In genomic region chr2:241389697-241390096, GRCh38 we compare ENCODE assay signal across 19 cellular contexts.
"Had no signal": no experiment of that assay in that cellular context is flagged by ENCODE, and none has a peak within 500 bp of the region (broad histone marks: within the 10 kb centered on the region; RNA-seq: fewer than 3 reads in every experiment).

No MANE protein-coding gene starts in this region.

- H3K36me3 ChIP-seq: cardiac muscle cell, transverse colon, uterus had no signal

- H3K9me3 Mint-ChIP-seq: activated CD4-positive, alpha-beta memory T cell treated with anti-CD3 and anti-CD28 coated beads, Interleukin-2, amount 10 ng/mL, durations not matched to agents 7 days and 5 days; activated CD4-positive, alpha-beta T cell treated with anti-CD3 and anti-CD28 coated beads, Interleukin-2, amount 10 ng/mL, durations not matched to agents 24 days and 14 days; activated naive CD4-positive, alpha-beta T cell treated with anti-CD3 and anti-CD28 coated beads, Interleukin-2, amount 50 U/mL, for 72 hours; endodermal cell; mesothelial cell of epicardium; naive thymus-derived CD8-positive, alpha-beta T cell; stimulated activated memory B cell treated with anti-CD40 and anti-IgM and Interleukin-4, amounts not matched to agents 10 μg/mL and 1 μg/mL and 100 μg/mL, for 72 hours had no signal

- H3K27ac ChIP-seq: cardiac muscle cell, left ventricle myocardium inferior, transverse colon, uterus had no signal

- H3K4me3 ChIP-seq: cardiac muscle cell, left ventricle myocardium inferior, transverse colon, uterus had no signal

- H3K9me3 ChIP-seq: left ventricle myocardium inferior, transverse colon, uterus had no signal

- H3K4me3 Mint-ChIP-seq: activated CD4-positive, alpha-beta memory T cell treated with anti-CD3 and anti-CD28 coated beads, Interleukin-2, amount 10 ng/mL, durations not matched to agents 7 days and 5 days; activated CD4-positive, alpha-beta T cell treated with anti-CD3 and anti-CD28 coated beads, Interleukin-2, amount 10 ng/mL, durations not matched to agents 24 days and 14 days; endodermal cell; mesothelial cell of epicardium; naive thymus-derived CD8-positive, alpha-beta T cell; stimulated activated memory B cell treated with anti-CD40 and anti-IgM and Interleukin-4, amounts not matched to agents 10 μg/mL and 1 μg/mL and 100 μg/mL, for 72 hours had no signal

- DNase-seq: activated CD4-positive, alpha-beta memory T cell treated with anti-CD3 and anti-CD28 coated beads, Interleukin-2, amount 10 ng/mL, durations not matched to agents 7 days and 5 days; activated CD4-positive, alpha-beta T cell treated with anti-CD3 and anti-CD28 coated beads, Interleukin-2, amount 10 ng/mL, durations not matched to agents 24 days and 14 days; activated gamma-delta T cell; cortex of kidney; endodermal cell; foreskin melanocyte; hippocampal formation; left ventricle myocardium inferior; naive thymus-derived CD8-positive, alpha-beta T cell; small intestine; stimulated activated CD4-positive, alpha-beta T cell treated with anti-CD3 and anti-CD28 coated beads, Interleukin-2, amount 100 ng/mL, for 24 hours; transverse colon; uterus had no signal

- H3K27me3 Mint-ChIP-seq: activated CD4-positive, alpha-beta memory T cell treated with anti-CD3 and anti-CD28 coated beads, Interleukin-2, amount 10 ng/mL, durations not matched to agents 7 days and 5 days; activated CD4-positive, alpha-beta T cell treated with anti-CD3 and anti-CD28 coated beads, Interleukin-2, amount 10 ng/mL, durations not matched to agents 24 days and 14 days; naive thymus-derived CD8-positive, alpha-beta T cell; stimulated activated memory B cell treated with anti-CD40 and anti-IgM and Interleukin-4, amounts not matched to agents 10 μg/mL and 1 μg/mL and 100 μg/mL, for 72 hours had no signal

- FAIRE-seq: small intestine had no signal

- ATAC-seq: activated CD4-positive, CD25-positive, alpha-beta regulatory T cell treated with anti-CD3 and anti-CD28 coated beads, Interleukin-2, amount 50 U/mL, for 24 hours; activated naive CD4-positive, alpha-beta T cell treated with anti-CD3 and anti-CD28 coated beads, Interleukin-2, amount 50 U/mL, for 72 hours; naive thymus-derived CD8-positive, alpha-beta T cell; sciatic nerve; stimulated activated memory B cell treated with anti-CD40 and anti-IgM and Interleukin-4, amounts not matched to agents 10 μg/mL and 1 μg/mL and 100 μg/mL, for 72 hours had no signal

- H3K4me1 ChIP-seq: uterus had no signal

- H3K27me3 ChIP-seq: cardiac muscle cell, transverse colon, uterus had no signal

- H3K27ac Mint-ChIP-seq: activated CD4-positive, alpha-beta memory T cell treated with anti-CD3 and anti-CD28 coated beads, Interleukin-2, amount 10 ng/mL, durations not matched to agents 7 days and 5 days; activated CD4-positive, alpha-beta T cell treated with anti-CD3 and anti-CD28 coated beads, Interleukin-2, amount 10 ng/mL, durations not matched to agents 24 days and 14 days; activated naive CD4-positive, alpha-beta T cell treated with anti-CD3 and anti-CD28 coated beads, Interleukin-2, amount 50 U/mL, for 72 hours; endodermal cell; mesothelial cell of epicardium; naive thymus-derived CD8-positive, alpha-beta T cell; stimulated activated memory B cell treated with anti-CD40 and anti-IgM and Interleukin-4, amounts not matched to agents 10 μg/mL and 1 μg/mL and 100 μg/mL, for 72 hours had no signal

- H3K4me1 Mint-ChIP-seq: mesothelial cell of epicardium had no signal
